Comparison of ENCODE assay signal across 14 cellular contexts in the genomic region with DNA sequence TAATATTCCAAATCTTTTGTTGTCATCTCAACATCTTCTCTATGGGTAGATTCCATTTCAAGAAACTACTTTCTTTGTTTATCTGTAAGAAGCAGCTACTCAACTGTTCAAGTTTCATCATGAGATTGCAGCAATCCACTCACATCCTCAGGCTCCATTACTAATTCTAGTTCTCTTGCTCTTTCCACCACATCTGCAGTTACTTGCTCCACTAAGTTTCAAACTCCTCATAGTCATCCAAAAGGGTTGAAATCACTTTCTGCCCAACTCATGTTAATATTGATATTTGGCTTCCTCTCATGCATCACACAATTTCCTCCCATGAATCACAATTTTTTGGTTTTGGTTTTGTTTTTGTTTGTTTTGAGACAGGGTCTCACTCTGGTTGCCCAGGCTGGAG. TPM values are rescaled to one million over a fixed set of nuclear protein-coding genes. Genes with fewer than 3 reads are reported as not detected.
DNase-seq lines count a peak whose midpoint lies in the region; ATAC-seq, FAIRE-seq and TF ChIP-seq lines count a peak whose summit lies in the region.
"Had no signal": no experiment of that assay in that cellular context is flagged by ENCODE, and none has a peak within 500 bp of the region (broad histone marks: within the 10 kb centered on the region; RNA-seq: fewer than 3 reads in every experiment).

No MANE protein-coding gene starts in this region.

- in situ Hi-C loops in G401 (cut with HindIII; ENCODE audit: low sequenced_read_pairs) = no loop called here

- peaks cover 0 to 8% of the 10 kb centered on the region in 2 donors for H3K4me1 ChIP-seq in kidney (ENCODE audit: control insufficient read depth in 1 of 2, insufficient read depth in 1 of 2, low read depth in 1 of 2, low read length in 2 of 2)
- H3K4me1 ChIP-seq: gastrocnemius medialis, vagina had no signal

- CTCF ChIA-PET in activated B cell treated with CpG ODN at 0.5 μM for 24 hours (lab: Charles Lee) = interaction anchor here (7.2 kb wide), 1 partner anchor 59 kb away, joined by 132 read pairs; a partner anchor contains a TSS

- intact Hi-C loops in activated B cell treated with CpG ODN at 0.5 μM for 24 hours (cut with micrococcal nuclease) = no loop called here
- intact Hi-C loops in Right ventricle myocardium superior (cut with DNase I) = no loop called here
- intact Hi-C loops in kidney (cut with DNase I) = loop anchor here (10.0 kb wide), 1 partner anchor 48 kb away; no protein-coding TSS in a partner anchor

- POLR2A ChIA-PET in activated B cell treated with CpG ODN at 0.5 μM for 24 hours (lab: Charles Lee) = no interaction called here

- no peak for DNase-seq in activated naive CD4-positive, alpha-beta T cell treated with Interleukin-2 at 50 U/mL for 16 hours
- DNase-seq in activated B cell treated with CpG ODN at 0.5 μM for 24 hours (no peak), fibroblast of gingiva (ENCODE audit: low read depth) (peak; percentile 59), G401 (ENCODE audit: low spot score) (no peak), Right ventricle myocardium superior (no peak), kidney (no peak)
- DNase-seq: anterior cingulate cortex, gastrocnemius medialis, NCI-H146, sigmoid colon had no signal

- no peak overlapping the region for H3K27ac ChIP-seq in kidney (ENCODE audit: low read depth in 2 of 2, low read length in 2 of 2)
- H3K27ac ChIP-seq: gastrocnemius medialis, sigmoid colon, vagina had no signal

- H3K9me3 Mint-ChIP-seq in activated naive CD4-positive, alpha-beta T cell treated with anti-CD3 and anti-CD28 coated beads, Interleukin-2, amount 50 U/mL, for 24 hours = no peaks in the 10 kb centered on the region
- no peaks in the 10 kb centered on the region for H3K9me3 Mint-ChIP-seq in activated B cell treated with CpG ODN at 0.5 μM for 24 hours

- no peak overlapping the region for H3K4me3 ChIP-seq in kidney (ENCODE audit: low read length in 2 of 2)
- H3K4me3 ChIP-seq: gastrocnemius medialis, sigmoid colon, vagina had no signal

- no peak overlapping the region for H3K4me3 Mint-ChIP-seq in activated naive CD4-positive, alpha-beta T cell treated with anti-CD3 and anti-CD28 coated beads, Interleukin-2, amount 50 U/mL, for 24 hours
- no peak overlapping the region for H3K4me3 Mint-ChIP-seq in activated B cell treated with CpG ODN at 0.5 μM for 24 hours

- ATAC-seq in activated B cell treated with CpG ODN at 0.5 μM for 24 hours (ENCODE audit: low read depth) (no peak), GM18519 (IDR thresholded peaks at IDR 0.05; ENCODE audit: low FRiP score, unreplicated experiment) (no peak), Right ventricle myocardium superior (ENCODE audit: poor library complexity) (no peak)
- ATAC-seq: gastrocnemius medialis had no signal

- H3K27ac Mint-ChIP-seq in activated naive CD4-positive, alpha-beta T cell treated with anti-CD3 and anti-CD28 coated beads, Interleukin-2, amount 50 U/mL, for 24 hours = peak overlapping the region; percentile 80
- peak overlapping the region; percentile 72 for H3K27ac Mint-ChIP-seq in activated B cell treated with CpG ODN at 0.5 μM for 24 hours

- no peak for FAIRE-seq in kidney (lab: Jason Lieb, UNC)
- FAIRE-seq: endometrium had no signal

- peaks cover 14% of the 10 kb centered on the region for H3K36me3 Mint-ChIP-seq in activated naive CD4-positive, alpha-beta T cell treated with anti-CD3 and anti-CD28 coated beads, Interleukin-2, amount 50 U/mL, for 24 hours
- peaks cover 64% of the 10 kb centered on the region for H3K36me3 Mint-ChIP-seq in activated B cell treated with CpG ODN at 0.5 μM for 24 hours (ENCODE audit: low read depth)

- no peaks in the 10 kb centered on the region for H3K27me3 Mint-ChIP-seq in activated naive CD4-positive, alpha-beta T cell treated with anti-CD3 and anti-CD28 coated beads, Interleukin-2, amount 50 U/mL, for 24 hours
- H3K27me3 Mint-ChIP-seq in activated B cell treated with CpG ODN at 0.5 μM for 24 hours = no peaks in the 10 kb centered on the region

- no peak for TF ChIP-seq CTCF in activated B cell treated with CpG ODN at 0.5 μM for 24 hours (IDR thresholded peaks at IDR 0.05)
- TF ChIP-seq CTCF in kidney (IDR thresholded peaks at IDR 0.05; ENCODE audit: borderline replicate concordance, extremely low read depth, insufficient read depth) = no peak

- no peaks in the 10 kb centered on the region for H3K9me3 ChIP-seq in kidney (ENCODE audit: control insufficient read depth in 1 of 2, low read length in 2 of 2)
- H3K9me3 ChIP-seq: gastrocnemius medialis, sigmoid colon, vagina had no signal

- H3K4me1 Mint-ChIP-seq in activated naive CD4-positive, alpha-beta T cell treated with anti-CD3 and anti-CD28 coated beads, Interleukin-2, amount 50 U/mL, for 24 hours = peaks cover 30% of the 10 kb centered on the region
- peaks cover 9% of the 10 kb centered on the region for H3K4me1 Mint-ChIP-seq in activated B cell treated with CpG ODN at 0.5 μM for 24 hours

- peaks cover 7 to 9% of the 10 kb centered on the region in 2 donors for H3K36me3 ChIP-seq in kidney (ENCODE audit: control insufficient read depth in 1 of 2, insufficient read depth in 2 of 2, low read length in 2 of 2)

- H3K9ac ChIP-seq in kidney (ENCODE audit: low read length in 2 of 2) = no peak overlapping the region

RNA-seq across cellular contexts. Expression of a gene that starts 35.7 kb away (rescaled TPM):
- total RNA-seq in activated B cell treated with CpG ODN at 0.5 μM for 24 hours (70.1 and 74.2 TPM in 2 replicates), Right ventricle myocardium superior (197 TPM), kidney (139 TPM)
- 160 and 267 TPM in 2 replicates for total RNA-seq in G401 (2014; rRNA removed; shearing (Covaris generic))
- polyA plus RNA-seq in kidney (ENCODE audit: insufficient read depth, low read depth, low replicate concordance) = 270 TPM

RNA-seq across cellular contexts. Expression of a gene that starts 57.4 kb away (rescaled TPM):
- 29.9 and 38.6 TPM in 2 replicates for total RNA-seq in activated B cell treated with CpG ODN at 0.5 μM for 24 hours
- total RNA-seq in G401 (2014; rRNA removed; shearing (Covaris generic)) = 48.9 and 53.9 TPM in 2 replicates
- 57.5 TPM for total RNA-seq in Right ventricle myocardium superior
- 33.8 TPM for total RNA-seq in kidney
- polyA plus RNA-seq in kidney (ENCODE audit: insufficient read depth, low read depth, low replicate concordance) = 22.7 TPM
